8 cellular contexts compared by ENCODE assay signal in genomic region chr2:70248145-70248809, GRCh38. TPM values are rescaled to one million over a fixed set of nuclear protein-coding genes. Genes with fewer than 3 reads are reported as not detected.
DNase-seq lines count a peak whose midpoint lies in the region; TF ChIP-seq lines count a peak whose summit lies in the region.

Gene TIA1, minus strand, starts transcription at chr2:70248628. Its CDS starts 198 bp downstream, at chr2:70248430.

- DNase-seq in ELR (ENCODE audit: low read depth), result peak; percentile 99
- DNase-seq in H9, result peak; percentile 98
- DNase-seq in MG63, result peak; percentile 97
- peak; percentile 96 for DNase-seq in SHP77 treated with DMSO at 0.1 percent for 48 hours (lab: John Stamatoyannopoulos, UW)
- DNase-seq in activated effector memory CD4-positive, alpha-beta T cell treated with anti-CD3 and anti-CD28 coated beads, Interleukin-2, amount 50 U/mL, for 16 hours, result peak; percentile 99
- DNase-seq in fibroblast of villous mesenchyme (ENCODE audit: low read depth), result peak; percentile 99
- peak; percentile 99 for DNase-seq in neural crest cell (ENCODE audit: low read depth, low spot score)

- H3K9ac ChIP-seq in H9 (ENCODE audit: extremely low read depth, insufficient read length, low read length) (peak within 1 kb of the TSS; percentile 100), stomach smooth muscle (ENCODE audit: low read length in 2 of 2) (peak within 1 kb of the TSS; percentile 89 to 99)

- H3K4me2 ChIP-seq in H9 (ENCODE audit: insufficient read depth, insufficient read length, low read length), result peak within 1 kb of the TSS; percentile 92

- H3K36me3 Mint-ChIP-seq in H9 (ENCODE audit: insufficient read depth in 1 of 3, low read depth in 3 of 3), result peaks cover 5 to 18% (median 9%) of the 10 kb centered on the region in 3 experiments; a peak in 6 of 7 replicates
- peaks cover 7% of the 10 kb centered on the region for H3K36me3 Mint-ChIP-seq in neural crest cell (ENCODE audit: low read depth)

- H3K27me3 Mint-ChIP-seq in H9 (ENCODE audit: low read depth) (peaks cover 3% of the 10 kb centered on the region; the same call in 1 of the 2 replicates), neural crest cell (ENCODE audit: low read depth) (peaks cover 10% of the 10 kb centered on the region)

- peak within 1 kb of the TSS; percentile 83 for H3K4me3 ChIP-seq in MG63
- H3K4me3 ChIP-seq in fibroblast of villous mesenchyme (ENCODE audit: low read depth, low read length), result peak within 1 kb of the TSS; percentile 93
- peak within 1 kb of the TSS; percentile 95 to 100 for H3K4me3 ChIP-seq in stomach smooth muscle (ENCODE audit: low read length in 2 of 2)

- H2AFZ ChIP-seq in H9 (ENCODE audit: low read length), result no peak within 1 kb of the TSS

- peak within 1 kb of the TSS; percentile 100 for H3K27ac ChIP-seq in H9 (ENCODE audit: insufficient read length, low read depth, low read length)
- peak within 1 kb of the TSS; percentile 92 for H3K27ac ChIP-seq in stomach smooth muscle (ENCODE audit: low read length)

- no peak within 1 kb of the TSS for H2BK20ac ChIP-seq in H9 (ENCODE audit: low read depth, low read length, poor library complexity, severe bottlenecking)

- H3K4me1 Mint-ChIP-seq in H9, result peaks cover 27 to 29% of the 10 kb centered on the region in 2 experiments
- peaks cover 31% of the 10 kb centered on the region for H3K4me1 Mint-ChIP-seq in neural crest cell

- no peak for TF ChIP-seq CTCF in H9 (conservative IDR thresholded peaks at IDR 0.05)
- no peak for TF ChIP-seq CTCF in fibroblast of villous mesenchyme (IDR thresholded peaks at IDR 0.05; ENCODE audit: insufficient read depth, low read depth, low read length)
- TF ChIP-seq CTCF in neural crest cell (conservative IDR thresholded peaks at IDR 0.05), result no peak

- peak within 1 kb of the TSS; percentile 79 for H2AK5ac ChIP-seq in H9 (ENCODE audit: insufficient read length, low read length)

- peak within 1 kb of the TSS; percentile 100 for H2BK5ac ChIP-seq in H9 (ENCODE audit: insufficient read length, low read length)

- no peaks in the 10 kb centered on the region for H3K27me3 ChIP-seq in H9 (ENCODE audit: insufficient read depth, low read length)
- no peaks in the 10 kb centered on the region for H3K27me3 ChIP-seq in MG63
- no peaks in the 10 kb centered on the region for H3K27me3 ChIP-seq in stomach smooth muscle (ENCODE audit: control insufficient read depth in 1 of 2, insufficient read depth in 2 of 2, low read length in 2 of 2)

- peak within 1 kb of the TSS; percentile 93 for H2BK120ac ChIP-seq in H9 (ENCODE audit: low read depth, low read length, poor library complexity, severe bottlenecking)

- H4K91ac ChIP-seq in H9 (ENCODE audit: insufficient read length, low read depth, low read length), result peak within 1 kb of the TSS; percentile 99

- H3K9me3 ChIP-seq in H9 (ENCODE audit: control insufficient read depth, low read depth, low read length), result no peaks in the 10 kb centered on the region
- no peaks in the 10 kb centered on the region for H3K9me3 ChIP-seq in MG63
- H3K9me3 ChIP-seq in stomach smooth muscle (ENCODE audit: control insufficient read depth in 2 of 2, low read length in 2 of 2), result no peaks in the 10 kb centered on the region

- H3K14ac ChIP-seq in H9 (ENCODE audit: insufficient read depth, low read length), result peak within 1 kb of the TSS; percentile 100

- no peaks in the 10 kb centered on the region for H3K79me1 ChIP-seq in H9 (ENCODE audit: insufficient read depth, low read depth, low read length, poor library complexity, severe bottlenecking)

- H4K8ac ChIP-seq in H9 (replicated peaks; ENCODE audit: insufficient read length, low read depth, low read length), result peak within 1 kb of the TSS; percentile 100

- H3K23ac ChIP-seq in H9 (ENCODE audit: insufficient read length, low read depth, low read length), result peak within 1 kb of the TSS; percentile 99

- peak within 1 kb of the TSS; percentile 83 for H2BK12ac ChIP-seq in H9 (ENCODE audit: insufficient read length, low read depth, low read length)

- H3K4me3 Mint-ChIP-seq in H9, result peak within 1 kb of the TSS; percentile 90 to 93
- peak within 1 kb of the TSS; percentile 96 for H3K4me3 Mint-ChIP-seq in neural crest cell

- H3K4ac ChIP-seq in H9 (ENCODE audit: low read depth, low read length), result peak within 1 kb of the TSS; percentile 97

- H3K36me3 ChIP-seq in MG63, result peaks cover 13% of the 10 kb centered on the region
- H3K36me3 ChIP-seq in stomach smooth muscle (ENCODE audit: control insufficient read depth in 2 of 2, insufficient read depth in 2 of 2, low read length in 2 of 2), result no peaks in the 10 kb centered on the region

- peak within 1 kb of the TSS; percentile 100 for H4K5ac ChIP-seq in H9 (ENCODE audit: insufficient read length, low read depth, low read length)

- no CpG with 5 or more reads among the region's 47 CpGs for WGBS in H9 (ENCODE audit: extremely low coverage, insufficient read length, low lambda C conversion rate)

- peak within 1 kb of the TSS; percentile 94 for H3T11ph ChIP-seq in H9 (ENCODE audit: low read length)

- peak within 1 kb of the TSS; percentile 100 for H3K18ac ChIP-seq in H9 (ENCODE audit: insufficient read length, low read depth, low read length)

- no peaks in the 10 kb centered on the region for H4K20me1 ChIP-seq in H9 (ENCODE audit: control insufficient read depth, insufficient read depth, insufficient read length)

- H3K9me3 Mint-ChIP-seq in H9, result peaks cover 3 to 8% of the 10 kb centered on the region in 2 experiments; a peak in 4 of 5 replicates
- H3K9me3 Mint-ChIP-seq in neural crest cell, result no peaks in the 10 kb centered on the region

- peak within 1 kb of the TSS; percentile 100 for H3K56ac ChIP-seq in H9 (ENCODE audit: insufficient read length, low read depth, low read length)

- H3K27ac Mint-ChIP-seq in H9 (peak within 1 kb of the TSS; percentile 99 to 100 (median 100)), neural crest cell (ENCODE audit: unreplicated experiment) (peak within 1 kb of the TSS; percentile 99)

- H3K79me2 ChIP-seq in H9 (ENCODE audit: insufficient read depth, low read length), result peaks cover 40% of the 10 kb centered on the region; the same call in 1 of the 2 replicates

- 0 out of 2 replicates have a peak within 1 kb of the TSS, but pooled peaks have one; percentile 26 for H2BK15ac ChIP-seq in H9 (ENCODE audit: low read depth, low read length)

- no peaks in the 10 kb centered on the region for H3K23me2 ChIP-seq in H9 (ENCODE audit: insufficient read length, low read depth, low read length, poor library complexity, severe bottlenecking)

- H3K4me1 ChIP-seq in H9 (ENCODE audit: insufficient read depth, low read length) (no peaks in the 10 kb centered on the region), stomach smooth muscle (ENCODE audit: control insufficient read depth, insufficient read depth, low read length) (no peaks in the 10 kb centered on the region)

RNA-seq across cellular contexts. Expression of gene TIA1, which starts in this region (rescaled TPM):
- 179 and 193 TPM in 2 replicates for total RNA-seq in H9 (2021)
- total RNA-seq in MG63 (2014; rRNA removed; shearing (Covaris generic); ENCODE audit: low replicate concordance), result 46.0 and 53.3 TPM in 2 replicates
- 85.7 and 114 TPM in 2 replicates for total RNA-seq in fibroblast of villous mesenchyme
- 273 and 287 TPM in 2 replicates for total RNA-seq in neural crest cell

Comparison
In these comparisons a context has a peak if more than half of its experiments do, and no peak if none do; other contexts are left out.
1. Peak in every context shown above with its lines: DNase-seq, H3K4me3 ChIP-seq and H3K27ac ChIP-seq.